In the genomic region with DNA sequence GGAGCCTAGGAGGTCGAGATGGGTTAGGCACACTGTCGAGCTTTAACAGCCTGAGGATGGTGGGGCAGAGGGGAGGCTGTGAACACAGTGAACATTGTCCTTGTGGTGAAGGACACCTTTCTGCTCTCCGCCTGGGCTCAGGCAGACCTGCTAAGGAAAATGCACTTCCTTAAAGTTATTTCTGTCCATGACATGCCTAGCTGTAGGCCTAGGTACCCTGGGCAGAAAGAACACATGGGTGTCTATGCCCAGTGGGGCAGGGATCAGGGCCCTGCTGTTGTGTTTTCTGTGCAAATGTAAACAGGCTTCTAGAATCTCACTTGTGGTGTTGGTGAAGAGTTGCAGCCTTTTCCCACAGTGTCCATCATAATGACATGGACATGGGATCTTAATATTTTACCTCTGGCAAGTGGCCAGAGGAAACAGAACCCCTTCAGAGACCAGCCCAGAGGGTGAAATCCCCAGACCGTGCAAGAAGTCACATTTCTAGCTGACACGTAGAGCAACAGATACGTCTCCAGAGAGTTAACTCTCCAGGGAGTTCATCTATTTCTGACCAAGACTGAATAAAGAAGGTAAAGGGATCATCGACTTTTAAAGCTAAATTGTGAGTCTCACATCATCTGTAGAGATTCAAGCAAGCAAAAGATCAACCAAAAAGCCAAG, we compare ENCODE assay signal across 9 cellular contexts.
DNase-seq lines count a peak whose midpoint lies in the region; ATAC-seq and TF ChIP-seq lines count a peak whose summit lies in the region.
"Had no signal": no experiment of that assay in that cellular context is flagged by ENCODE, and none has a peak within 500 bp of the region (broad histone marks: within the 10 kb centered on the region; RNA-seq: fewer than 3 reads in every experiment).

No MANE protein-coding gene starts in this region.

- H3K9me3 ChIP-seq in esophagus (ENCODE audit: control insufficient read depth in 2 of 2, insufficient read depth in 1 of 2, low read depth in 1 of 2, low read length in 1 of 2) (no peaks in the 10 kb centered on the region), suprapubic skin (no peaks in the 10 kb centered on the region)

- H3K27me3 ChIP-seq in esophagus (ENCODE audit: control insufficient read depth in 1 of 2, insufficient read depth in 2 of 2, low read length in 2 of 2) (no peaks in the 10 kb centered on the region), suprapubic skin (no peaks in the 10 kb centered on the region)

- H3K9me3 Mint-ChIP-seq in activated naive CD4-positive, alpha-beta T cell treated with anti-CD3 and anti-CD28 coated beads, Interleukin-2, amount 50 U/mL, for 72 hours: no peaks in the 10 kb centered on the region
- H3K9me3 Mint-ChIP-seq: activated T-helper 2 cell treated with anti-CD3 and anti-CD28 coated beads, Interferon-gamma antibody, Interleukin-2, Interleukin-4, amounts not matched to agents 10 μg/mL and 5 μg/mL and 100 μg/mL, durations not matched to agents 14 hours and 24 hours and 36 hours had no signal

- 66 to 76% methylated on average over 7 of the region's 7 CpGs for WGBS in esophagus, 2 donors
- WGBS in suprapubic skin: 74% methylated on average over 7 of the region's 7 CpGs

- peak; percentile 69 for ATAC-seq in GM19395 (IDR thresholded peaks at IDR 0.05; ENCODE audit: unreplicated experiment)
- peak; percentile 73 for ATAC-seq in HG03097 (IDR thresholded peaks at IDR 0.05; ENCODE audit: low FRiP score, unreplicated experiment)
- no peak for ATAC-seq in activated naive CD4-positive, alpha-beta T cell treated with anti-CD3 and anti-CD28 coated beads, Interleukin-2, amount 50 U/mL, for 72 hours

- H3K27ac ChIP-seq in esophagus (ENCODE audit: low read depth in 2 of 2, low read length in 1 of 2) (peak overlapping the region; percentile 45 to 72), suprapubic skin (peak overlapping the region; percentile 68)

- H3K27ac Mint-ChIP-seq in activated naive CD4-positive, alpha-beta T cell treated with anti-CD3 and anti-CD28 coated beads, Interleukin-2, amount 50 U/mL, for 72 hours: peak overlapping the region in 1 of 2 donors; percentile 44
- H3K27ac Mint-ChIP-seq: activated T-helper 2 cell treated with anti-CD3 and anti-CD28 coated beads, Interferon-gamma antibody, Interleukin-2, Interleukin-4, amounts not matched to agents 10 μg/mL and 5 μg/mL and 100 μg/mL, durations not matched to agents 14 hours and 24 hours and 36 hours had no signal

- H3K4me1 ChIP-seq in esophagus (ENCODE audit: control insufficient read depth in 2 of 2, insufficient read depth in 2 of 2, low read length in 1 of 2) (peaks cover 0 to 3% of the 10 kb centered on the region in 2 donors), suprapubic skin (peaks cover 18% of the 10 kb centered on the region)

- TF ChIP-seq POLR2A in suprapubic skin (IDR thresholded peaks at IDR 0.05): no peak

- no peak for TF ChIP-seq CTCF in suprapubic skin (IDR thresholded peaks at IDR 0.05)

- no peaks in the 10 kb centered on the region for H3K36me3 ChIP-seq in esophagus (ENCODE audit: control insufficient read depth in 2 of 2, insufficient read depth in 2 of 2, low read length in 1 of 2)
- H3K36me3 ChIP-seq in suprapubic skin: no peaks in the 10 kb centered on the region

- H3K4me3 ChIP-seq in esophagus (ENCODE audit: low read depth in 1 of 2, low read length in 2 of 2) (no peak overlapping the region), suprapubic skin (no peak overlapping the region)

- no peak for TF ChIP-seq EP300 in suprapubic skin (IDR thresholded peaks at IDR 0.05)

- H3K36me3 Mint-ChIP-seq in activated naive CD4-positive, alpha-beta T cell treated with anti-CD3 and anti-CD28 coated beads, Interleukin-2, amount 50 U/mL, for 72 hours: no peaks in the 10 kb centered on the region

- no peak for DNase-seq in suprapubic skin (ENCODE audit: low spot score in 2 of 2)
- no peak for DNase-seq in SKM-1 treated with dmso at 0.1 percent for 144 hours (lab: John Stamatoyannopoulos, UW; ENCODE audit: unreplicated experiment)
- no peak for DNase-seq in pons (ENCODE audit: low spot score)
- DNase-seq in activated naive CD4-positive, alpha-beta T cell treated with anti-CD3 and anti-CD28 coated beads, Interleukin-2, amount 50 U/mL, for 72 hours (ENCODE audit: low spot score in 2 of 2): no peak
- no peak for DNase-seq in NCI-H1105 (lab: John Stamatoyannopoulos, UW)

Comparison
In these comparisons a context has a peak if more than half of its experiments do, and no peak if none do; other contexts are left out.
1. ATAC-seq: peak in GM19395 (single experiment) and HG03097 (single experiment); none in activated naive CD4-positive, alpha-beta T cell treated with anti-CD3 and anti-CD28 coated beads, Interleukin-2, amount 50 U/mL, for 72 hours (0 of 2).